Comparison of ENCODE assay signal across 23 cellular contexts in the genomic region with DNA sequence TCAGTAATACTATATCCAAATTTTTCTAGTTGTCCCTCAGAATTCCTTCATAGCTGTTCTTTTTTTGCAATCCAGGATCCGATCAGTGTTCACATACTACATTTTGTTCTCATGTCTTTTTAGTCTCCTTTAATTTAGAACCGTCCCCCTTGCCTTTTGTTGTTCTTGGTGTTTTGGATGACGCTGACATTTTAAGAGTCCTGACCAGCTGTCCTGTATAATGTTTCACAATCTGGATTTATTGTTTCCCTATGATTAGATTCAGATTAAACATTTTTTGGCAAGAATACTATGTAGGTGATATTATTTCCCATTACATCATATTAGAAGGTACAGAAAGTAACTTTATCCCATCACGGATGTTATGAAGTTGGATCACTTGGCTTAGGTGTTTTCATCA.
"Had no signal": no experiment of that assay in that cellular context is flagged by ENCODE, and none has a peak within 500 bp of the region (broad histone marks: within the 10 kb centered on the region; RNA-seq: fewer than 3 reads in every experiment).

No MANE protein-coding gene starts in this region.

- H3K4me3 ChIP-seq: gastroesophageal sphincter, heart left ventricle, hepatocyte, lung, neural progenitor cell, right atrium auricular region, stomach, testis, tibial artery had no signal

- H3K27me3 ChIP-seq: gastroesophageal sphincter, heart left ventricle, hepatocyte, neural progenitor cell, right atrium auricular region, stomach, testis, tibial artery had no signal

- H3K4me1 Mint-ChIP-seq: memory B cell, neural progenitor cell had no signal

- H3K9me3 ChIP-seq: gastroesophageal sphincter, heart left ventricle, right atrium auricular region, stomach, testis, tibial artery had no signal

- H3K27me3 Mint-ChIP-seq: memory B cell; naive thymus-derived CD4-positive, alpha-beta T cell; progenitor cell of endocrine pancreas; type B pancreatic cell had no signal

- H3K79me2 ChIP-seq: hepatocyte, parathyroid adenoma had no signal

- H3K27ac ChIP-seq: heart left ventricle, hepatocyte, neural progenitor cell, parathyroid adenoma, right atrium auricular region, stomach, testis, tibial artery had no signal

- H2AFZ ChIP-seq: hepatocyte, neural progenitor cell, parathyroid adenoma had no signal

- ATAC-seq: gastroesophageal sphincter; heart left ventricle; left lobe of liver; naive thymus-derived CD4-positive, alpha-beta T cell; sciatic nerve; stimulated activated effector memory CD8-positive, alpha-beta T cell treated with anti-CD3 and anti-CD28 coated beads, Interleukin-12 subunit alpha, Interleukin-12 subunit beta, amount 100 ng/mL, for 72 hours had no signal

- H3K27ac Mint-ChIP-seq: memory B cell; naive thymus-derived CD4-positive, alpha-beta T cell; nephron; neural progenitor cell; progenitor cell of endocrine pancreas; stimulated activated effector memory CD8-positive, alpha-beta T cell treated with anti-CD3 and anti-CD28 coated beads, Interleukin-12 subunit alpha, Interleukin-12 subunit beta, amount 100 ng/mL, for 72 hours; type B pancreatic cell had no signal

- H3K9me3 Mint-ChIP-seq: memory B cell; naive thymus-derived CD4-positive, alpha-beta T cell; nephron; neural progenitor cell; stimulated activated effector memory CD8-positive, alpha-beta T cell treated with anti-CD3 and anti-CD28 coated beads, Interleukin-12 subunit alpha, Interleukin-12 subunit beta, amount 100 ng/mL, for 72 hours; type B pancreatic cell had no signal

- DNase-seq: cortex of kidney; heart left ventricle; kidney; naive thymus-derived CD4-positive, alpha-beta T cell; stimulated activated CD4-positive, alpha-beta T cell treated with anti-CD3 and anti-CD28 coated beads, Interleukin-2, amount 100 ng/mL, for 24 hours; stimulated activated CD4-positive, alpha-beta T cell treated with anti-CD3 and anti-CD28 coated beads, Interleukin-4, amount 100 ng/mL, for 24 hours; stimulated activated naive CD4-positive, alpha-beta T cell treated with Interleukin-2 at 50 U/mL for 16 hours; stomach; testis; tibial artery had no signal

- H3K4me1 ChIP-seq: heart left ventricle, neural progenitor cell, parathyroid adenoma, right atrium auricular region, stomach, testis, tibial artery had no signal

- H3K9ac ChIP-seq: neural progenitor cell, parathyroid adenoma had no signal

- H3K4me3 Mint-ChIP-seq: memory B cell; naive thymus-derived CD4-positive, alpha-beta T cell; nephron; neural progenitor cell; stimulated activated effector memory CD8-positive, alpha-beta T cell treated with anti-CD3 and anti-CD28 coated beads, Interleukin-12 subunit alpha, Interleukin-12 subunit beta, amount 100 ng/mL, for 72 hours; type B pancreatic cell had no signal

- H3K4me2 ChIP-seq: hepatocyte, neural progenitor cell had no signal
